In the genomic region with DNA sequence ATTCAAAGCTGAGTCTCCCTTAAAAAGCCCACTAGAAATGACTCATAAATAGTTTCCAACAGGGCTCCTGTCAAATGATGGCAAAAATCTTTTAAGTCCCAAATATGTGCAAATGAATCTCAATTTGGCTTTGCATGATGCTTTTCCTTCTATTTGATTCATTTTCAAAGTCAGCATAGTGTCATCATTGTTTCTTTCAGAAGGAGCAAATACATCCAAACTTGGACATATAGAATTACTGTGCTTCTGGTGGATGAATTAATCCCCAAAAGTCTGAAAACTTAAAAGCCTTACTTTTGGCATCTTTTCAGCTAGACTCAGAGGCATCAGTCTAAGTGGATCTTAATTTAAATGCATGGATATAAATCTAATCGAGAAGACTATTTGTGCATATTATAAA, we compare ENCODE assay signal across 10 cellular contexts.
"Had no signal": no experiment of that assay in that cellular context is flagged by ENCODE, and none has a peak within 500 bp of the region (broad histone marks: within the 10 kb centered on the region; RNA-seq: fewer than 3 reads in every experiment).

No MANE protein-coding gene starts in this region.

- H3K4me3 Mint-ChIP-seq: GM23338, HFFc6, IgD-negative memory B cell had no signal

- H3K9me3 ChIP-seq: HAP-1 had no signal

- H3K27ac Mint-ChIP-seq: GM23338, HFFc6, IgD-negative memory B cell had no signal

- H3K4me1 ChIP-seq: HAP-1 had no signal

- H3K27ac ChIP-seq: HL-60 had no signal

- H3K36me3 ChIP-seq: HAP-1 had no signal

- H3K4me1 Mint-ChIP-seq: GM23338 had no signal

- H3K4me2 ChIP-seq: GM23338 had no signal

- FAIRE-seq: H1, HepG2 had no signal

- DNase-seq: H7, HFFc6, KBM-7 had no signal

- H3K4me3 ChIP-seq: GM23338, HAP-1 had no signal

- H3K27me3 Mint-ChIP-seq: IgD-negative memory B cell had no signal

- ATAC-seq: GM23338, HCT116, HepG2 had no signal

- H3K9me3 Mint-ChIP-seq: GM23338 had no signal

- H2AFZ ChIP-seq: GM23338 had no signal
